ENCODE assay signal across 1 cellular context in genomic region chr5:74916831-74917710, GRCh38.
TF ChIP-seq lines count a peak whose summit lies in the region.

No MANE protein-coding gene starts in this region.

TF ChIP-seq in HEK293, 187 proteins besides CTCF, POLR2A, EP300 and RAD21 (continued from another document):
- peak; percentile 91 for TF ChIP-seq SETDB1 (IDR thresholded peaks at IDR 0.05; ENCODE audit: insufficient read length, low read length)
- TF ChIP-seq YY2 (tag by site-specific recombination; IDR thresholded peaks at IDR 0.05): no peak
- TF ChIP-seq ZBTB8A (tag by site-specific recombination; IDR thresholded peaks at IDR 0.05): no peak
- no peak for TF ChIP-seq ZNF169 (tag by site-specific recombination; IDR thresholded peaks at IDR 0.05)
- TF ChIP-seq ZNF548 (tag by site-specific recombination; IDR thresholded peaks at IDR 0.05): peak; percentile 94
- TF ChIP-seq ZBTB21 (tag by site-specific recombination; IDR thresholded peaks at IDR 0.05): peak; percentile 34; the same call in 1 of the 2 replicates
